Comparison of ENCODE assay signal across 1 cellular context in the genomic region with DNA sequence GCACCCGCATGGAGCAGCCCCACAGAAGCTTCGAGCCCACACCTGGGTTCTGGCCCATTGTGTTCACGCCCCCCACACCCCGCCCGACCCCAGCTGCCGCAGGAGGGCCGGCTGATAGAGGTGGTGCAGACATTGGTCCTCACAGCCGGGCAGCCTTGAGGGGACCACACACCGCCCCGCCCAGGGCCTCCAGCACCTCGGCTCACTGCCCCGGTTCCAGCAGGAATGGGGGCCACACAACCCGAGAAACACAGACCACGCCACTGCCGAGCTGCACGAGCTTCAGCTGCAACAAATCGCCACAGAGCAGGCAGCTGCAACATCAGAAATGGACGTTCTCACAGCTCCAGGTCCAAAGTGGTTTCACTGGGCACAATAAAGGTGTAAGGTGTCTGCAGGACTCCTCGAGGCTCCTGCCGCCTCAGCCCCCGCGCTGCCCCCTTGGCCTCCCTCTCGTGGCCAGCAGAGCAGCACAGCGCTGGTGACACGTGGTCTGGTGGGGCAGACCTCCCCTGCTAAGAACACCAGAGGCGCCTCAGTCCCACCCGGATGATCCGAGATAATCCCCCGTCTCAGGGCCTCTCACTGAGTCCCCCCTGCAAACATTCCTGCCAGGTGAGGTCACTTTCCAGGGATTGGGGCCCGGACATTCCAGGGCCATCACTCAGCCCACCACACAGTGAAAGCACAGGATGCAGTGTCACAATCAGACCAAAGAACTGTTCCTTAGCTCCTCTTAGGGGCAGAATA.
TF ChIP-seq lines count a peak whose summit lies in the region.

No MANE protein-coding gene starts in this region.

TF ChIP-seq in HepG2, 621 proteins besides CTCF, POLR2A, EP300 and RAD21 (continued from another document and continues in another):
- TF ChIP-seq, protein P1, sequence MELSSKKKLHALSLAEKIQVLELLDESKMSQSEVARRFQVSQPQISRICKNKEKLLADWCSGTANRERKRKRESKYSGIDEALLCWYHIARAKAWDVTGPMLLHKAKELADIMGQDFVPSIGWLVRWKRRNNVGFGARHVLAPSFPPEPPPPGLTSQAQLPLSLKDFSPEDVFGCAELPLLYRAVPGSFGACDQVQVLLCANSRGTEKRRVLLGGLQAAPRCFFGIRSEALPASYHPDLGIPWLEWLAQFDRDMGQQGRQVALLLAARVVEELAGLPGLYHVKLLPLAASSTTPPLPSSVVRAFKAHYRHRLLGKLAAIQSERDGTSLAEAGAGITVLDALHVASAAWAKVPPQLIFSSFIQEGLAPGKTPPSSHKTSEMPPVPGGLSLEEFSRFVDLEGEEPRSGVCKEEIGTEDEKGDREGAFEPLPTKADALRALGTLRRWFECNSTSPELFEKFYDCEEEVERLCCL (CRISPR knock-in tag; IDR thresholded peaks at IDR 0.05; ENCODE audit: borderline replicate concordance): no peak
- no peak for TF ChIP-seq PHF20 (CRISPR knock-in tag; IDR thresholded peaks at IDR 0.05)
- TF ChIP-seq ZFX (CRISPR knock-in tag; IDR thresholded peaks at IDR 0.05; ENCODE audit: low read depth): peak; percentile 50; the same call in 1 of the 2 replicates
- TF ChIP-seq, protein P2, sequence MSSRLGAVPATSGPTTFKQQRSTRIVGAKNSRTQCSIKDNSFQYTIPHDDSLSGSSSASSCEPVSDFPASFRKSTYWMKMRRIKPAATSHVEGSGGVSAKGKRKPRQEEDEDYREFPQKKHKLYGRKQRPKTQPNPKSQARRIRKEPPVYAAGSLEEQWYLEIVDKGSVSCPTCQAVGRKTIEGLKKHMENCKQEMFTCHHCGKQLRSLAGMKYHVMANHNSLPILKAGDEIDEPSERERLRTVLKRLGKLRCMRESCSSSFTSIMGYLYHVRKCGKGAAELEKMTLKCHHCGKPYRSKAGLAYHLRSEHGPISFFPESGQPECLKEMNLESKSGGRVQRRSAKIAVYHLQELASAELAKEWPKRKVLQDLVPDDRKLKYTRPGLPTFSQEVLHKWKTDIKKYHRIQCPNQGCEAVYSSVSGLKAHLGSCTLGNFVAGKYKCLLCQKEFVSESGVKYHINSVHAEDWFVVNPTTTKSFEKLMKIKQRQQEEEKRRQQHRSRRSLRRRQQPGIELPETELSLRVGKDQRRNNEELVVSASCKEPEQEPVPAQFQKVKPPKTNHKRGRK (CRISPR knock-in tag; IDR thresholded peaks at IDR 0.05): no peak
- peak; percentile 100 for TF ChIP-seq JUND (CRISPR knock-in tag; IDR thresholded peaks at IDR 0.05)
- no peak for TF ChIP-seq KAT7 (CRISPR knock-in tag; IDR thresholded peaks at IDR 0.05; ENCODE audit: borderline replicate concordance)
- TF ChIP-seq ZNF235 (CRISPR knock-in tag; IDR thresholded peaks at IDR 0.05; ENCODE audit: borderline replicate concordance): peak; percentile 55; the same call in 1 of the 2 replicates
- TF ChIP-seq, protein P3, sequence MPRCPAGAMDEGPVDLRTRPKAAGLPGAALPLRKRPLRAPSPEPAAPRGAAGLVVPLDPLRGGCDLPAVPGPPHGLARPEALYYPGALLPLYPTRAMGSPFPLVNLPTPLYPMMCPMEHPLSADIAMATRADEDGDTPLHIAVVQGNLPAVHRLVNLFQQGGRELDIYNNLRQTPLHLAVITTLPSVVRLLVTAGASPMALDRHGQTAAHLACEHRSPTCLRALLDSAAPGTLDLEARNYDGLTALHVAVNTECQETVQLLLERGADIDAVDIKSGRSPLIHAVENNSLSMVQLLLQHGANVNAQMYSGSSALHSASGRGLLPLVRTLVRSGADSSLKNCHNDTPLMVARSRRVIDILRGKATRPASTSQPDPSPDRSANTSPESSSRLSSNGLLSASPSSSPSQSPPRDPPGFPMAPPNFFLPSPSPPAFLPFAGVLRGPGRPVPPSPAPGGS (CRISPR knock-in tag; IDR thresholded peaks at IDR 0.05): peak; percentile 34; the same call in 1 of the 2 replicates
- TF ChIP-seq, protein P4, sequence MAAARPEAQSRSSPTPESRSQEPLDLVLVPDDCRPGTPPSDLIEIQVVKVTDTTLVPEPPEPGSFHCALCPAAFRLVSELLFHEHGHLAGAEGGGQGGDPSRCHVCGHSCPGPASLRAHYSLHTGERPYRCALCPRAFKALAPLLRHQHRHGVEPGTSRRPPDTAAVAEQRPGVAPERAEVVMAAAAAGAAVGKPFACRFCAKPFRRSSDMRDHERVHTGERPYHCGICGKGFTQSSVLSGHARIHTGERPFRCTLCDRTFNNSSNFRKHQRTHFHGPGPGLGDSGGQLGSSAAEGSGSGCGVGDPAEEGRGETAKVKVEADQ (CRISPR knock-in tag; IDR thresholded peaks at IDR 0.05; ENCODE audit: borderline replicate concordance): peak; percentile 17; the same call in 1 of the 2 replicates
- no peak for TF ChIP-seq ZBTB8A (CRISPR knock-in tag; IDR thresholded peaks at IDR 0.05; ENCODE audit: borderline replicate concordance, low read depth)
- TF ChIP-seq ZNF160 (CRISPR knock-in tag; IDR thresholded peaks at IDR 0.05): 0 out of 2 replicates have a peak, but pooled peaks have one; percentile 52
- peak; percentile 69; the same call in 1 of the 2 replicates for TF ChIP-seq CBFB (CRISPR knock-in tag; IDR thresholded peaks at IDR 0.05)
- no peak for TF ChIP-seq ZNF549 (CRISPR knock-in tag; IDR thresholded peaks at IDR 0.05)
- peak; percentile 91 for TF ChIP-seq HDAC2 (CRISPR knock-in tag; IDR thresholded peaks at IDR 0.05)
- no peak for TF ChIP-seq FOXJ3 (CRISPR knock-in tag; IDR thresholded peaks at IDR 0.05; ENCODE audit: borderline replicate concordance)
- peak; percentile 25 for TF ChIP-seq ZNF781 (CRISPR knock-in tag; IDR thresholded peaks at IDR 0.05; ENCODE audit: borderline replicate concordance, not compliant biosample characterization)
- TF ChIP-seq HES4 (CRISPR knock-in tag; IDR thresholded peaks at IDR 0.05; ENCODE audit: borderline replicate concordance): no peak
- TF ChIP-seq, protein P5, sequence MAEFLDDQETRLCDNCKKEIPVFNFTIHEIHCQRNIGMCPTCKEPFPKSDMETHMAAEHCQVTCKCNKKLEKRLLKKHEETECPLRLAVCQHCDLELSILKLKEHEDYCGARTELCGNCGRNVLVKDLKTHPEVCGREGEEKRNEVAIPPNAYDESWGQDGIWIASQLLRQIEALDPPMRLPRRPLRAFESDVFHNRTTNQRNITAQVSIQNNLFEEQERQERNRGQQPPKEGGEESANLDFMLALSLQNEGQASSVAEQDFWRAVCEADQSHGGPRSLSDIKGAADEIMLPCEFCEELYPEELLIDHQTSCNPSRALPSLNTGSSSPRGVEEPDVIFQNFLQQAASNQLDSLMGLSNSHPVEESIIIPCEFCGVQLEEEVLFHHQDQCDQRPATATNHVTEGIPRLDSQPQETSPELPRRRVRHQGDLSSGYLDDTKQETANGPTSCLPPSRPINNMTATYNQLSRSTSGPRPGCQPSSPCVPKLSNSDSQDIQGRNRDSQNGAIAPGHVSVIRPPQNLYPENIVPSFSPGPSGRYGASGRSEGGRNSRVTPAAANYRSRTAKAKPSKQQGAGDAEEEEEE (CRISPR knock-in tag; IDR thresholded peaks at IDR 0.05; ENCODE audit: borderline replicate concordance): no peak
- TF ChIP-seq RFXANK (CRISPR knock-in tag; IDR thresholded peaks at IDR 0.05): no peak
- peak; percentile 86 for TF ChIP-seq TEAD2 (CRISPR knock-in tag; IDR thresholded peaks at IDR 0.05)
- no peak for TF ChIP-seq ZNF33B (CRISPR knock-in tag; IDR thresholded peaks at IDR 0.05)
- TF ChIP-seq ZZZ3 (CRISPR knock-in tag; IDR thresholded peaks at IDR 0.05; ENCODE audit: borderline replicate concordance): no peak
- TF ChIP-seq, protein P6, sequence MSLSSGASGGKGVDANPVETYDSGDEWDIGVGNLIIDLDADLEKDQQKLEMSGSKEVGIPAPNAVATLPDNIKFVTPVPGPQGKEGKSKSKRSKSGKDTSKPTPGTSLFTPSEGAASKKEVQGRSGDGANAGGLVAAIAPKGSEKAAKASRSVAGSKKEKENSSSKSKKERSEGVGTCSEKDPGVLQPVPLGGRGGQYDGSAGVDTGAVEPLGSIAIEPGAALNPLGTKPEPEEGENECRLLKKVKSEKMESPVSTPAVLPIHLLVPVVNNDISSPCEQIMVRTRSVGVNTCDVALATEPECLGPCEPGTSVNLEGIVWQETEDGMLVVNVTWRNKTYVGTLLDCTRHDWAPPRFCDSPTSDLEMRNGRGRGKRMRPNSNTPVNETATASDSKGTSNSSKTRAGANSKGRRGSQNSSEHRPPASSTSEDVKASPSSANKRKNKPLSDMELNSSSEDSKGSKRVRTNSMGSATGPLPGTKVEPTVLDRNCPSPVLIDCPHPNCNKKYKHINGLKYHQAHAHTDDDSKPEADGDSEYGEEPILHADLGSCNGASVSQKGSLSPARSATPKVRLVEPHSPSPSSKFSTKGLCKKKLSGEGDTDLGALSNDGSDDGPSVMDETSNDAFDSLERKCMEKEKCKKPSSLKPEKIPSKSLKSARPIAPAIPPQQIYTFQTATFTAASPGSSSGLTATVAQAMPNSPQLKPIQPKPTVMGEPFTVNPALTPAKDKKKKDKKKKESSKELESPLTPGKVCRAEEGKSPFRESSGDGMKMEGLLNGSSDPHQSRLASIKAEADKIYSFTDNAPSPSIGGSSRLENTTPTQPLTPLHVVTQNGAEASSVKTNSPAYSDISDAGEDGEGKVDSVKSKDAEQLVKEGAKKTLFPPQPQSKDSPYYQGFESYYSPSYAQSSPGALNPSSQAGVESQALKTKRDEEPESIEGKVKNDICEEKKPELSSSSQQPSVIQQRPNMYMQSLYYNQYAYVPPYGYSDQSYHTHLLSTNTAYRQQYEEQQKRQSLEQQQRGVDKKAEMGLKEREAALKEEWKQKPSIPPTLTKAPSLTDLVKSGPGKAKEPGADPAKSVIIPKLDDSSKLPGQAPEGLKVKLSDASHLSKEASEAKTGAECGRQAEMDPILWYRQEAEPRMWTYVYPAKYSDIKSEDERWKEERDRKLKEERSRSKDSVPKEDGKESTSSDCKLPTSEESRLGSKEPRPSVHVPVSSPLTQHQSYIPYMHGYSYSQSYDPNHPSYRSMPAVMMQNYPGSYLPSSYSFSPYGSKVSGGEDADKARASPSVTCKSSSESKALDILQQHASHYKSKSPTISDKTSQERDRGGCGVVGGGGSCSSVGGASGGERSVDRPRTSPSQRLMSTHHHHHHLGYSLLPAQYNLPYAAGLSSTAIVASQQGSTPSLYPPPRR (CRISPR knock-in tag; IDR thresholded peaks at IDR 0.05; ENCODE audit: borderline replicate concordance): no peak
- peak; percentile 44; the same call in 1 of the 2 replicates for TF ChIP-seq SIX1 (CRISPR knock-in tag; IDR thresholded peaks at IDR 0.05; ENCODE audit: borderline replicate concordance)
- TF ChIP-seq ZMAT3 (CRISPR knock-in tag; conservative IDR thresholded peaks at IDR 0.05): no peak
- no peak for TF ChIP-seq SOX13 (IDR thresholded peaks at IDR 0.05)
- TF ChIP-seq SOX13 (CRISPR knock-in tag; conservative IDR thresholded peaks at IDR 0.05 in 1 of 2, IDR thresholded peaks at IDR 0.05 in 1 of 2): peak in 1 of 2 experiments; percentile 76; a peak in 2 of 4 replicates
- TF ChIP-seq, protein P7, sequence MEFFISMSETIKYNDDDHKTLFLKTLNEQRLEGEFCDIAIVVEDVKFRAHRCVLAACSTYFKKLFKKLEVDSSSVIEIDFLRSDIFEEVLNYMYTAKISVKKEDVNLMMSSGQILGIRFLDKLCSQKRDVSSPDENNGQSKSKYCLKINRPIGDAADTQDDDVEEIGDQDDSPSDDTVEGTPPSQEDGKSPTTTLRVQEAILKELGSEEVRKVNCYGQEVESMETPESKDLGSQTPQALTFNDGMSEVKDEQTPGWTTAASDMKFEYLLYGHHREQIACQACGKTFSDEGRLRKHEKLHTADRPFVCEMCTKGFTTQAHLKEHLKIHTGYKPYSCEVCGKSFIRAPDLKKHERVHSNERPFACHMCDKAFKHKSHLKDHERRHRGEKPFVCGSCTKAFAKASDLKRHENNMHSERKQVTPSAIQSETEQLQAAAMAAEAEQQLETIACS (CRISPR knock-in tag; IDR thresholded peaks at IDR 0.05): 0 out of 2 replicates have a peak, but pooled peaks have one; percentile 30
- TF ChIP-seq ZNF317 (CRISPR knock-in tag; IDR thresholded peaks at IDR 0.05): peak; percentile 55
- no peak for TF ChIP-seq GLI4 (CRISPR knock-in tag; IDR thresholded peaks at IDR 0.05; ENCODE audit: borderline replicate concordance)
- TF ChIP-seq ZNF510 (CRISPR knock-in tag; IDR thresholded peaks at IDR 0.05; ENCODE audit: low read depth): no peak
- TF ChIP-seq, protein P8, sequence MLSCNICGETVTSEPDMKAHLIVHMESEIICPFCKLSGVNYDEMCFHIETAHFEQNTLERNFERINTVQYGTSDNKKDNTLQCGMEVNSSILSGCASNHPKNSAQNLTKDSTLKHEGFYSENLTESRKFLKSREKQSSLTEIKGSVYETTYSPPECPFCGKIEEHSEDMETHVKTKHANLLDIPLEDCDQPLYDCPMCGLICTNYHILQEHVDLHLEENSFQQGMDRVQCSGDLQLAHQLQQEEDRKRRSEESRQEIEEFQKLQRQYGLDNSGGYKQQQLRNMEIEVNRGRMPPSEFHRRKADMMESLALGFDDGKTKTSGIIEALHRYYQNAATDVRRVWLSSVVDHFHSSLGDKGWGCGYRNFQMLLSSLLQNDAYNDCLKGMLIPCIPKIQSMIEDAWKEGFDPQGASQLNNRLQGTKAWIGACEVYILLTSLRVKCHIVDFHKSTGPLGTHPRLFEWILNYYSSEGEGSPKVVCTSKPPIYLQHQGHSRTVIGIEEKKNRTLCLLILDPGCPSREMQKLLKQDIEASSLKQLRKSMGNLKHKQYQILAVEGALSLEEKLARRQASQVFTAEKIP (CRISPR knock-in tag; IDR thresholded peaks at IDR 0.05; ENCODE audit: borderline replicate concordance): no peak
- peak; percentile 49; the same call in 1 of the 2 replicates for TF ChIP-seq SP5 (CRISPR knock-in tag; IDR thresholded peaks at IDR 0.05; ENCODE audit: borderline replicate concordance, low read depth)
- TF ChIP-seq KLF15 (CRISPR knock-in tag; IDR thresholded peaks at IDR 0.05; ENCODE audit: borderline replicate concordance): no peak
- TF ChIP-seq ZNF326 (CRISPR knock-in tag; IDR thresholded peaks at IDR 0.05; ENCODE audit: borderline replicate concordance): no peak
- TF ChIP-seq, protein P9, sequence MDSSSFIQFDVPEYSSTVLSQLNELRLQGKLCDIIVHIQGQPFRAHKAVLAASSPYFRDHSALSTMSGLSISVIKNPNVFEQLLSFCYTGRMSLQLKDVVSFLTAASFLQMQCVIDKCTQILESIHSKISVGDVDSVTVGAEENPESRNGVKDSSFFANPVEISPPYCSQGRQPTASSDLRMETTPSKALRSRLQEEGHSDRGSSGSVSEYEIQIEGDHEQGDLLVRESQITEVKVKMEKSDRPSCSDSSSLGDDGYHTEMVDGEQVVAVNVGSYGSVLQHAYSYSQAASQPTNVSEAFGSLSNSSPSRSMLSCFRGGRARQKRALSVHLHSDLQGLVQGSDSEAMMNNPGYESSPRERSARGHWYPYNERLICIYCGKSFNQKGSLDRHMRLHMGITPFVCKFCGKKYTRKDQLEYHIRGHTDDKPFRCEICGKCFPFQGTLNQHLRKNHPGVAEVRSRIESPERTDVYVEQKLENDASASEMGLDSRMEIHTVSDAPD (CRISPR knock-in tag; IDR thresholded peaks at IDR 0.05): no peak
- no peak for TF ChIP-seq MATR3 (CRISPR knock-in tag; IDR thresholded peaks at IDR 0.05)
- TF ChIP-seq KLF11 (CRISPR knock-in tag; IDR thresholded peaks at IDR 0.05): no peak
- TF ChIP-seq PITX1 (CRISPR knock-in tag; IDR thresholded peaks at IDR 0.05): peak; percentile 96
- no peak for TF ChIP-seq ZNF766 (CRISPR knock-in tag; IDR thresholded peaks at IDR 0.05; ENCODE audit: borderline replicate concordance)
- TF ChIP-seq FOXA1 (IDR thresholded peaks at IDR 0.05): no peak
- no peak; the same call in 1 of the 2 replicates for TF ChIP-seq FOXA1 (CRISPR knock-in tag; IDR thresholded peaks at IDR 0.05)
- TF ChIP-seq, protein P10, sequence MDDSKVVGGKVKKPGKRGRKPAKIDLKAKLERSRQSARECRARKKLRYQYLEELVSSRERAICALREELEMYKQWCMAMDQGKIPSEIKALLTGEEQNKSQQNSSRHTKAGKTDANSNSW (CRISPR knock-in tag; IDR thresholded peaks at IDR 0.05; ENCODE audit: borderline replicate concordance): no peak
- no peak for TF ChIP-seq NR3C1 (CRISPR knock-in tag; IDR thresholded peaks at IDR 0.05)
- TF ChIP-seq JDP2 (CRISPR knock-in tag; IDR thresholded peaks at IDR 0.05; ENCODE audit: borderline replicate concordance): no peak; the same call in 1 of the 2 replicates
- no peak for TF ChIP-seq ZKSCAN8 (CRISPR knock-in tag; IDR thresholded peaks at IDR 0.05; ENCODE audit: borderline replicate concordance)
- TF ChIP-seq NFE2 (CRISPR knock-in tag; IDR thresholded peaks at IDR 0.05): no peak
